ENCODE assay signal across 1 cellular context in genomic region chr11:64100782-64101358, GRCh38.
TF ChIP-seq lines count a peak whose summit lies in the region.

No MANE protein-coding gene starts in this region.

TF ChIP-seq in WTC11, 78 proteins besides CTCF, POLR2A, EP300 and RAD21 (continued from another document):
- TF ChIP-seq E2F4 (CRISPR knock-in tag; IDR thresholded peaks at IDR 0.05; ENCODE audit: borderline replicate concordance, low read depth): no peak
- no peak for TF ChIP-seq TCF7 (CRISPR knock-in tag; IDR thresholded peaks at IDR 0.05; ENCODE audit: low read depth)
- TF ChIP-seq ZBTB43 (CRISPR knock-in tag; IDR thresholded peaks at IDR 0.05): no peak
- TF ChIP-seq GRHL2 (CRISPR knock-in tag; IDR thresholded peaks at IDR 0.05; ENCODE audit: insufficient replicate concordance, severe bottlenecking): no peak
